Comparison of ENCODE assay signal across 21 cellular contexts in the genomic region with DNA sequence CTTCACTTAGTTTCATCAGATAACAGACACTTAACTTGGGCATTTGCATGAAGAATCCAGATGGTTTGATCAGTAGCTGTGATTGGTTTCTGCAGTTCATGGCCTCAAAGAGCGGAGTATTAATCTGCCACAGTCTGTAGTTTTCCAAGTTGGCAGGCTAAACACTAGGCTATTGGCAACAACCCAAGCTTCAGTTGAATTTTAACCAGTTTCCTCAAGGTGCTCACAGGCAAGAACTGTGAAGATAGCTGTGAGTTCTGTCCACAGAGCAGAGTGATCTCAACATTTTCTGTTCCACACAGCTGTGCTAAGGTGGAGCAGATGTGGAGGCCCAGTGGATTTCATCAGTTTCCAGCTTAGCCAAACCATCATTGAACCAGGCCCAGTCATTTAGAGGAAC.
DNase-seq lines count a peak whose midpoint lies in the region; TF ChIP-seq lines count a peak whose summit lies in the region.
"Had no signal": no experiment of that assay in that cellular context is flagged by ENCODE, and none has a peak within 500 bp of the region (broad histone marks: within the 10 kb centered on the region; RNA-seq: fewer than 3 reads in every experiment).

No MANE protein-coding gene starts in this region.

- no peak for TF ChIP-seq CTCF in neural progenitor cell (IDR thresholded peaks at IDR 0.05)

- WGBS in GM23248 (ENCODE audit: low coverage in 1 of 2, low lambda C conversion rate in 2 of 2, missing lambda C conversion rate in 2 of 2), 2 experiments: 0 to 8% methylated on average over 1 of the region's 1 CpG

- no peaks in the 10 kb centered on the region for H3K27me3 Mint-ChIP-seq in neural progenitor cell (ENCODE audit: insufficient read depth, low read depth)
- H3K27me3 Mint-ChIP-seq: CD4-positive, CD25-positive, alpha-beta regulatory T cell had no signal

- no peaks in the 10 kb centered on the region for H3K4me1 ChIP-seq in neural progenitor cell
- no peaks in the 10 kb centered on the region for H3K4me1 ChIP-seq in GM23248 (ENCODE audit: insufficient read depth)
- H3K4me1 ChIP-seq: HAP-1, Peyer's patch, SJCRH30 had no signal

- H3K27me3 ChIP-seq in neural progenitor cell (no peaks in the 10 kb centered on the region), GM23248 (replicated peaks; ENCODE audit: insufficient read depth) (no peaks in the 10 kb centered on the region)
- H3K27me3 ChIP-seq: Peyer's patch, SJCRH30 had no signal

- no peak overlapping the region for H3K27ac Mint-ChIP-seq in neural progenitor cell
- H3K27ac Mint-ChIP-seq: CD4-positive, CD25-positive, alpha-beta regulatory T cell; GM23338 had no signal

- H3K9ac ChIP-seq in neural progenitor cell: no peak overlapping the region
- H3K9ac ChIP-seq in GM23248: no peak overlapping the region

- no peaks in the 10 kb centered on the region for H3K79me2 ChIP-seq in neural progenitor cell (ENCODE audit: low read depth)
- no peaks in the 10 kb centered on the region for H3K79me2 ChIP-seq in GM23248 (ENCODE audit: insufficient read depth)

- H4K20me1 ChIP-seq in neural progenitor cell (ENCODE audit: low read depth) (no peaks in the 10 kb centered on the region), GM23248 (ENCODE audit: insufficient read depth) (no peaks in the 10 kb centered on the region)

- no peaks in the 10 kb centered on the region for H3K9me2 ChIP-seq in GM23248 (ENCODE audit: insufficient read depth)

- H3K4me3 Mint-ChIP-seq in neural progenitor cell: no peak overlapping the region
- H3K4me3 Mint-ChIP-seq: CD4-positive, CD25-positive, alpha-beta regulatory T cell; GM23338 had no signal

- H3K4me3 ChIP-seq in neural progenitor cell (no peak overlapping the region), GM23248 (no peak overlapping the region)
- H3K4me3 ChIP-seq: GM12878, GM23338, HAP-1, Peyer's patch, SJCRH30 had no signal

- no peaks in the 10 kb centered on the region for H3K9me3 ChIP-seq in neural progenitor cell (ENCODE audit: low read depth)
- no peaks in the 10 kb centered on the region for H3K9me3 ChIP-seq in GM23248 (ENCODE audit: low read depth)
- H3K9me3 ChIP-seq: HAP-1, Peyer's patch, SJCRH30 had no signal

- no peaks in the 10 kb centered on the region for H3K9me3 Mint-ChIP-seq in neural progenitor cell
- H3K9me3 Mint-ChIP-seq: GM23338 had no signal

- no peaks in the 10 kb centered on the region for H3K36me3 Mint-ChIP-seq in neural progenitor cell
- H3K36me3 Mint-ChIP-seq: CD4-positive, CD25-positive, alpha-beta regulatory T cell had no signal

- H3K27ac ChIP-seq in neural progenitor cell (no peak overlapping the region), GM23248 (no peak overlapping the region)
- H3K27ac ChIP-seq: HL-60, Peyer's patch, SJCRH30 had no signal

- in situ Hi-C loops in GM23248 (cut with MboI): no loop called here

- H3K4me1 Mint-ChIP-seq in neural progenitor cell: no peaks in the 10 kb centered on the region
- H3K4me1 Mint-ChIP-seq: CD4-positive, CD25-positive, alpha-beta regulatory T cell had no signal

- peak; percentile 81 for DNase-seq in DMS 273 (lab: John Stamatoyannopoulos, UW; ENCODE audit: unreplicated experiment)
- peak; percentile 21 to 80 for DNase-seq in NCI-H446 (lab: John Stamatoyannopoulos, UW)
- DNase-seq in cerebellum (ENCODE audit: low spot score): peak; percentile 1
- no peak for DNase-seq in neural progenitor cell (ENCODE audit: low spot score)
- DNase-seq in GM23248: no peak
- DNase-seq in T1000 (lab: John Stamatoyannopoulos, UW): no peak
- no peak for DNase-seq in NCI-H1694 treated with DMSO at 0.1 percent for 48 hours (lab: John Stamatoyannopoulos, UW)
- DNase-seq: CD4-positive, CD25-positive, alpha-beta regulatory T cell; DMS79 treated with DMSO at 0.1 percent for 48 hours; KBM-7; MM.1S; NCI-H1092; NCI-H146; NCI-H2029 treated with DMSO at 0.1 percent for 48 hours; NCI-H748 treated with DMSO at 0.1 percent for 48 hours; Peyer's patch; SJCRH30 had no signal

- H3K36me3 ChIP-seq in neural progenitor cell (no peaks in the 10 kb centered on the region), GM23248 (ENCODE audit: low read depth) (no peaks in the 10 kb centered on the region)
- H3K36me3 ChIP-seq: HAP-1, Peyer's patch, SJCRH30 had no signal

- H3K4me2 ChIP-seq in neural progenitor cell (no peak overlapping the region), GM23248 (ENCODE audit: unreplicated experiment) (no peak overlapping the region)
- H3K4me2 ChIP-seq: GM23338 had no signal

- H3F3A ChIP-seq in neural progenitor cell (ENCODE audit: low read depth) (no peaks in the 10 kb centered on the region), GM23248 (ENCODE audit: insufficient read depth) (no peaks in the 10 kb centered on the region)

- H2AFZ ChIP-seq in neural progenitor cell (replicated peaks): peak overlapping the region; percentile 7
- no peak overlapping the region for H2AFZ ChIP-seq in GM23248
- H2AFZ ChIP-seq: GM23338 had no signal

Comparison
In these comparisons a context has a peak if more than half of its experiments do, and no peak if none do; other contexts are left out.
1. DNase-seq: peak in DMS 273 (single experiment), NCI-H446 (2 of 2) and cerebellum (single experiment); none in neural progenitor cell (single experiment), GM23248 (single experiment), T1000 (single experiment) and NCI-H1694 treated with DMSO at 0.1 percent for 48 hours (single experiment).